ENCODE assay signal across 24 cellular contexts in the genomic region with DNA sequence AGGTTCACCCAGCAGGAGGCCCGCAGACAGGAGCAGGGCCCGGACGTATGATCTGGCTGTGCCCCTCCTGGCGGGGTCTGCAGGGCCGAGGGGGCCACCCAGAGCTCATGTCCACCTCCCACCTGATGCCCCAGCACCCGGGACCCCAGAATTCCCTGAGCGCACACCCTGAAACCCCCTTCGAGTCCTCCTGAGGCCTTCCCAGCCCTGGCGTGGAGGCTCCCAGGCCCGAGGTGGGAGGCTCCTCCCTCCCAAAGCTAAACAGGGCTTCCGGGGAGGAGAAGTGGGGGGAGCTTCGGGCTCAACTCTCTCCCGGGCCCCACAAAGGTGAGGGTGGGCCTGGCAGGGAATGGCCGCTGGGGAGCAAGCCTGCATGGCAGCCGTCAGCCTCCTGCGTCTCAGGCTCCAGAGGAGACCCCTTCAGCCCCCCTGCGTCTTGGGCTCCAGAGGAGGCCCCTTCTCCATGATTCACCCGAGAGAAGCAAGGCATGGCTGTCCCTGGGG. TPM values are rescaled to one million over a fixed set of nuclear protein-coding genes. Genes with fewer than 3 reads are reported as not detected.
DNase-seq lines count a peak whose midpoint lies in the region; ATAC-seq and TF ChIP-seq lines count a peak whose summit lies in the region.
"Had no signal": no experiment of that assay in that cellular context is flagged by ENCODE, and none has a peak within 500 bp of the region (broad histone marks: within the 10 kb centered on the region; RNA-seq: fewer than 3 reads in every experiment).

No MANE protein-coding gene starts in this region.

- H3K4me3 Mint-ChIP-seq in GM23338 (no peak overlapping the region), CD14-positive monocyte (no peak overlapping the region)
- H3K4me3 Mint-ChIP-seq: B cell; CD4-positive, alpha-beta T cell had no signal

- H3K56ac ChIP-seq in mesendoderm (ENCODE audit: low read length), result peak overlapping the region; percentile 25

- no peak for TF ChIP-seq CTCF in A673 (conservative IDR thresholded peaks at IDR 0.05; ENCODE audit: low read depth, low read length)
- no peak for TF ChIP-seq CTCF in GM23338 (conservative IDR thresholded peaks at IDR 0.05; ENCODE audit: low read depth in 2 of 2)
- no peak for TF ChIP-seq CTCF in WERI-Rb-1 (IDR thresholded peaks at IDR 0.05; ENCODE audit: low read depth, low read length)
- no peak for TF ChIP-seq CTCF in suprapubic skin (IDR thresholded peaks at IDR 0.05)
- no peak for TF ChIP-seq CTCF in CD14-positive monocyte (IDR thresholded peaks at IDR 0.05)

- no peaks in the 10 kb centered on the region for H3K9me3 ChIP-seq in A673 (ENCODE audit: low read depth, low read length, poor library complexity, severe bottlenecking)
- H3K9me3 ChIP-seq in WERI-Rb-1 (ENCODE audit: severe bottlenecking), result no peaks in the 10 kb centered on the region
- no peaks in the 10 kb centered on the region for H3K9me3 ChIP-seq in suprapubic skin
- H3K9me3 ChIP-seq: HAP-1 had no signal

- H2AFZ ChIP-seq in GM23338, result 0 out of 2 replicates have a peak overlapping the region, but pooled peaks have one; percentile 28

- H3K27me3 Mint-ChIP-seq in GM23338 (ENCODE audit: insufficient read depth, low read depth, poor library complexity) (peaks cover 18% of the 10 kb centered on the region), CD14-positive monocyte (ENCODE audit: low read depth in 3 of 3) (peaks cover 3 to 13% (median 8%) of the 10 kb centered on the region in 3 donors)

- no peaks in the 10 kb centered on the region for H4K20me1 ChIP-seq in GM23338 (replicated peaks; ENCODE audit: insufficient read depth)

- H3K27me3 ChIP-seq in A673 (replicated peaks; ENCODE audit: insufficient read depth, low read depth, low read length, poor library complexity) (no peaks in the 10 kb centered on the region), GM23338 (ENCODE audit: insufficient read depth) (no peaks in the 10 kb centered on the region), WERI-Rb-1 (ENCODE audit: insufficient read depth, low read depth, severe bottlenecking) (no peaks in the 10 kb centered on the region), mesendoderm (ENCODE audit: insufficient read depth, low read length, poor library complexity) (no peaks in the 10 kb centered on the region), suprapubic skin (peaks cover 64% of the 10 kb centered on the region)

- H3K23ac ChIP-seq in mesendoderm (ENCODE audit: low read length), result no peak overlapping the region

- no peaks in the 10 kb centered on the region for H3K36me3 ChIP-seq in A673 (ENCODE audit: insufficient read depth, low read length, poor library complexity, severe bottlenecking)
- no peaks in the 10 kb centered on the region for H3K36me3 ChIP-seq in GM23338 (ENCODE audit: insufficient read depth)
- H3K36me3 ChIP-seq in WERI-Rb-1, result no peaks in the 10 kb centered on the region
- no peaks in the 10 kb centered on the region for H3K36me3 ChIP-seq in mesendoderm (ENCODE audit: control insufficient read depth, insufficient read depth, low read length)
- no peaks in the 10 kb centered on the region for H3K36me3 ChIP-seq in suprapubic skin
- H3K36me3 ChIP-seq: HAP-1 had no signal

- no peak overlapping the region for H3K4ac ChIP-seq in mesendoderm (ENCODE audit: low read depth, low read length)

- TF ChIP-seq POLR2A in suprapubic skin (IDR thresholded peaks at IDR 0.05), result no peak

- no CpG with 5 or more reads among the region's 18 CpGs for WGBS in mesendoderm (ENCODE audit: extremely low coverage, insufficient coverage, low lambda C conversion rate)
- WGBS in suprapubic skin, result 58% methylated on average over 13 of the region's 18 CpGs

- H3K18ac ChIP-seq in mesendoderm (ENCODE audit: low read length), result no peak overlapping the region

- H4K5ac ChIP-seq in mesendoderm (ENCODE audit: low read length), result no peak overlapping the region

- intact Hi-C loops in A673 (cut with micrococcal nuclease; ENCODE audit: unreplicated experiment), result no loop called here
- intact Hi-C loops in CD14-positive monocyte (cut with micrococcal nuclease), result no loop called here

- H3K4me3 ChIP-seq in A673 (ENCODE audit: low read depth, low read length, poor library complexity, severe bottlenecking) (no peak overlapping the region), GM23338 (no peak overlapping the region), WERI-Rb-1 (ENCODE audit: low read depth, low read length) (no peak overlapping the region), mesendoderm (ENCODE audit: low read length) (no peak overlapping the region), suprapubic skin (no peak overlapping the region)
- H3K4me3 ChIP-seq: GM12878, HAP-1 had no signal

- no peak overlapping the region for H2AK5ac ChIP-seq in mesendoderm (ENCODE audit: low read length)

- TF ChIP-seq EP300 in suprapubic skin (IDR thresholded peaks at IDR 0.05), result no peak

- no peak overlapping the region for H3K27ac Mint-ChIP-seq in GM23338
- no peak overlapping the region for H3K27ac Mint-ChIP-seq in CD14-positive monocyte
- H3K27ac Mint-ChIP-seq: B cell; CD4-positive, alpha-beta T cell had no signal

- H3F3A ChIP-seq in GM23338 (replicated peaks; ENCODE audit: low read depth), result no peaks in the 10 kb centered on the region

- H3K36me3 Mint-ChIP-seq in GM23338 (ENCODE audit: low read depth) (no peaks in the 10 kb centered on the region), CD14-positive monocyte (no peaks in the 10 kb centered on the region)

- H3K4me1 Mint-ChIP-seq in GM23338 (peaks cover 2% of the 10 kb centered on the region), CD14-positive monocyte (peaks cover 2% of the 10 kb centered on the region)

- H3K4me1 ChIP-seq in A673 (ENCODE audit: insufficient read depth, low read length, poor library complexity, severe bottlenecking) (peaks cover 13% of the 10 kb centered on the region), GM23338 (ENCODE audit: insufficient read depth) (no peaks in the 10 kb centered on the region), mesendoderm (ENCODE audit: control insufficient read depth, low read depth, low read length) (no peaks in the 10 kb centered on the region), suprapubic skin (peaks cover 14% of the 10 kb centered on the region)
- H3K4me1 ChIP-seq: HAP-1 had no signal

- H3K9ac ChIP-seq in mesendoderm (ENCODE audit: low read length), result no peak overlapping the region

- no peak overlapping the region for H2BK120ac ChIP-seq in mesendoderm (ENCODE audit: low read depth, low read length)

- BruUV-seq in A673 (replicated peaks; lab: Mats Ljungman, UMichigan), result no TSS peak

- POLR2A ChIA-PET in A673 (lab: Charles Lee; ENCODE audit: low non-redundant PET), result no interaction called here

- no peaks in the 10 kb centered on the region for H3K9me3 Mint-ChIP-seq in GM23338
- H3K9me3 Mint-ChIP-seq in CD14-positive monocyte, result peaks cover 0 to 3% (median 0%) of the 10 kb centered on the region in 7 donors
- H3K9me3 Mint-ChIP-seq: CD4-positive, alpha-beta T cell had no signal

- H3K9me2 ChIP-seq in GM23338 (ENCODE audit: insufficient read depth), result no peaks in the 10 kb centered on the region

- H3K27ac ChIP-seq in A673 (ENCODE audit: low read depth, low read length, poor library complexity, severe bottlenecking) (peak overlapping the region; percentile 26), GM23338 (ENCODE audit: low read depth) (no peak overlapping the region), WERI-Rb-1 (peak overlapping the region; percentile 37), mesendoderm (ENCODE audit: low read depth, low read length) (no peak overlapping the region), suprapubic skin (no peak overlapping the region)

- H4K8ac ChIP-seq in mesendoderm (ENCODE audit: low read depth, low read length), result no peak overlapping the region

- no peak overlapping the region for H2BK5ac ChIP-seq in mesendoderm (ENCODE audit: low read length)

- CTCF ChIA-PET in A673 (lab: Charles Lee), result interaction anchor here (0.6 kb wide), 1 partner anchor 9 kb away, joined by 3 read pairs; no protein-coding TSS in a partner anchor

- H3K4me2 ChIP-seq in GM23338 (no peak overlapping the region), mesendoderm (ENCODE audit: low read length) (no peak overlapping the region)

- H3K79me1 ChIP-seq in mesendoderm (ENCODE audit: low read length), result no peaks in the 10 kb centered on the region

- no peak overlapping the region for H2BK15ac ChIP-seq in mesendoderm (replicated peaks; ENCODE audit: low read depth)

- no peaks in the 10 kb centered on the region for H3K79me2 ChIP-seq in GM23338 (replicated peaks; ENCODE audit: insufficient read depth)
- no peaks in the 10 kb centered on the region for H3K79me2 ChIP-seq in mesendoderm (ENCODE audit: control insufficient read depth, insufficient read depth, low read length)

- ATAC-seq in GM23338 (peak; percentile 3; the same call in 2 of the 3 replicates), HG02884 (IDR thresholded peaks at IDR 0.05; ENCODE audit: unreplicated experiment) (no peak)
- ATAC-seq: GM12878, PC-3, SK-N-SH treated with all-trans-retinoic acid at 6 μM for 48 hours had no signal

- DNase-seq in A673 (ENCODE audit: low spot score) (peak; percentile 43), GM23338 (ENCODE audit: low spot score) (no peak), WERI-Rb-1 (no peak), mesendoderm (no peak), suprapubic skin (ENCODE audit: low spot score in 2 of 2) (no peak), NCI-H345 (lab: John Stamatoyannopoulos, UW) (no peak), CD14-positive monocyte (ENCODE audit: low spot score) (no peak)
- DNase-seq: CD4-positive, alpha-beta T cell; COR-L47; DMS 273 treated with DMSO at 0.1 percent for 48 hours; DND-41; NCI-H1105; NCI-H146; NCI-H2029; NCI-H446; NCI-H526; PC-3; RPMI8226; SHP77 had no signal

TF ChIP-seq in GM23338, 12 proteins besides CTCF, POLR2A, EP300 and RAD21 (continues in another document):
- TF ChIP-seq EZH2 (IDR thresholded peaks at IDR 0.05; ENCODE audit: low read depth, unreplicated experiment), result no peak
- no peak for TF ChIP-seq JUNB (IDR thresholded peaks at IDR 0.05; ENCODE audit: unreplicated experiment)
- no peak for TF ChIP-seq ZNF331 (CRISPR knock-in tag; IDR thresholded peaks at IDR 0.05; ENCODE audit: low read depth)
- TF ChIP-seq, protein P1, sequence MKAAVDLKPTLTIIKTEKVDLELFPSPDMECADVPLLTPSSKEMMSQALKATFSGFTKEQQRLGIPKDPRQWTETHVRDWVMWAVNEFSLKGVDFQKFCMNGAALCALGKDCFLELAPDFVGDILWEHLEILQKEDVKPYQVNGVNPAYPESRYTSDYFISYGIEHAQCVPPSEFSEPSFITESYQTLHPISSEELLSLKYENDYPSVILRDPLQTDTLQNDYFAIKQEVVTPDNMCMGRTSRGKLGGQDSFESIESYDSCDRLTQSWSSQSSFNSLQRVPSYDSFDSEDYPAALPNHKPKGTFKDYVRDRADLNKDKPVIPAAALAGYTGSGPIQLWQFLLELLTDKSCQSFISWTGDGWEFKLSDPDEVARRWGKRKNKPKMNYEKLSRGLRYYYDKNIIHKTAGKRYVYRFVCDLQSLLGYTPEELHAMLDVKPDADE (IDR thresholded peaks at IDR 0.05), result no peak

RNA-seq across cellular contexts. Expression of a gene that starts 30.3 kb away (rescaled TPM):
- total RNA-seq in A673 (2021) (10.1 and 11.8 TPM in 2 replicates), suprapubic skin (10 to 100 TPM; 15.7 to 23.5 (median 16.9) TPM)
- 11.8 and 13.0 TPM in 2 replicates for total RNA-seq in GM23338 (2014; rRNA removed; shearing (Covaris generic))
- polyA plus RNA-seq in GM23338 (2016; fragmentation: Nextera tagmentation; extraction: Ambion mirVana) (6.3 and 7.0 TPM in 2 replicates), CD14-positive monocyte (under 1 TPM; 0.14 to 0.72 TPM)
- 4.0 TPM for polyA plus RNA-seq in mesendoderm (2013, experiment 1 of 2)
- 3.6 TPM for polyA plus RNA-seq in mesendoderm (2013, experiment 2 of 2)

Comparison
In these comparisons a context has a peak if more than half of its experiments do, and no peak if none do; other contexts are left out.
1. H3K27ac ChIP-seq: peak in A673 (single experiment) and WERI-Rb-1 (single experiment); none in GM23338 (single experiment), mesendoderm (single experiment) and suprapubic skin (single experiment).